ENCODE assay signal across 15 cellular contexts in the genomic region with DNA sequence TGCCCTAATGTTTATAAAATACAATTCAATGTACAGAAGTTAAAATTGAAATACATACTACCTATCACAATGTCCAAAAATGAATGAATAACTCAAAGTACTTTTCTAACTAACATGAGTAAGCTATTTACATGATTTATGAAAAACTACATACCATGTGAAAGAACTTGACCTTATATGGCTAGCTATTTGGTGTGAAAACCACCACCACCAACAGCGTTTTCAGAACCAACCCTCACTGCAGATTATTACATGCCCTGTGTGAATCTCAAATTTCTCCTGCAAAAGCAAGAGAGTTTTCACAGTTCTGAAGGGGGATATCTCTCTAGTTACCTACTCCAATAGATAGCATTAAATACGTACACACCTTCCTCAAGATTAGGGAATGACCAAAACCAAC.
"Had no signal": no experiment of that assay in that cellular context is flagged by ENCODE, and none has a peak within 500 bp of the region (broad histone marks: within the 10 kb centered on the region; RNA-seq: fewer than 3 reads in every experiment).

No MANE protein-coding gene starts in this region.

- H3K4me1 Mint-ChIP-seq: naive thymus-derived CD8-positive, alpha-beta T cell; stimulated activated memory B cell treated with anti-CD40 and anti-IgM and Interleukin-4, amounts not matched to agents 10 μg/mL and 1 μg/mL and 100 μg/mL, for 72 hours had no signal

- H3K27ac Mint-ChIP-seq: naive thymus-derived CD8-positive, alpha-beta T cell; stimulated activated memory B cell treated with anti-CD40 and anti-IgM and Interleukin-4, amounts not matched to agents 10 μg/mL and 1 μg/mL and 100 μg/mL, for 72 hours; stimulated activated naive CD8-positive, alpha-beta T cell treated with anti-CD3 and anti-CD28 coated beads, Interleukin-15, Interleukin-2, amounts not matched to agents 100 ng/mL and 50 ng/mL, for 24 hours had no signal

- H3K9me3 ChIP-seq: colonic mucosa, gastrocnemius medialis, mucosa of descending colon, prostate gland, tibial artery, uterus had no signal

- H3K36me3 Mint-ChIP-seq: stimulated activated memory B cell treated with anti-CD40 and anti-IgM and Interleukin-4, amounts not matched to agents 10 μg/mL and 1 μg/mL and 100 μg/mL, for 72 hours had no signal

- H3K36me3 ChIP-seq: colonic mucosa, gastrocnemius medialis, prostate gland, tibial artery, upper lobe of left lung, uterus had no signal

- H3K27me3 Mint-ChIP-seq: stimulated activated memory B cell treated with anti-CD40 and anti-IgM and Interleukin-4, amounts not matched to agents 10 μg/mL and 1 μg/mL and 100 μg/mL, for 72 hours; stimulated activated naive CD8-positive, alpha-beta T cell treated with anti-CD3 and anti-CD28 coated beads, Interleukin-15, Interleukin-2, amounts not matched to agents 100 ng/mL and 50 ng/mL, for 24 hours had no signal

- ATAC-seq: left lobe of liver; mucosa of descending colon; naive thymus-derived CD8-positive, alpha-beta T cell; stimulated activated memory B cell treated with anti-CD40 and anti-IgM and Interleukin-4, amounts not matched to agents 10 μg/mL and 1 μg/mL and 100 μg/mL, for 72 hours had no signal

- H3K4me1 ChIP-seq: colonic mucosa, prostate gland, upper lobe of left lung had no signal

- H3K27me3 ChIP-seq: colonic mucosa, gastrocnemius medialis, tibial artery, upper lobe of left lung, uterus had no signal

- DNase-seq: effector CD8-positive, alpha-beta T cell; islet precursor cell; naive thymus-derived CD8-positive, alpha-beta T cell; stimulated activated CD4-positive, alpha-beta T cell treated with anti-CD3 and anti-CD28 coated beads, Interleukin-4, amount 100 ng/mL, for 24 hours; upper lobe of left lung had no signal

- H3K27ac ChIP-seq: colonic mucosa, prostate gland, tibial artery, upper lobe of left lung had no signal

- H3K4me3 Mint-ChIP-seq: naive thymus-derived CD8-positive, alpha-beta T cell; neural crest cell; stimulated activated memory B cell treated with anti-CD40 and anti-IgM and Interleukin-4, amounts not matched to agents 10 μg/mL and 1 μg/mL and 100 μg/mL, for 72 hours; stimulated activated naive CD8-positive, alpha-beta T cell treated with anti-CD3 and anti-CD28 coated beads, Interleukin-15, Interleukin-2, amounts not matched to agents 100 ng/mL and 50 ng/mL, for 24 hours had no signal

- H3K4me3 ChIP-seq: colonic mucosa, gastrocnemius medialis, mucosa of descending colon, prostate gland, tibial artery, upper lobe of left lung, uterus had no signal
